ENCODE assay signal across 1 cellular context in the genomic region with DNA sequence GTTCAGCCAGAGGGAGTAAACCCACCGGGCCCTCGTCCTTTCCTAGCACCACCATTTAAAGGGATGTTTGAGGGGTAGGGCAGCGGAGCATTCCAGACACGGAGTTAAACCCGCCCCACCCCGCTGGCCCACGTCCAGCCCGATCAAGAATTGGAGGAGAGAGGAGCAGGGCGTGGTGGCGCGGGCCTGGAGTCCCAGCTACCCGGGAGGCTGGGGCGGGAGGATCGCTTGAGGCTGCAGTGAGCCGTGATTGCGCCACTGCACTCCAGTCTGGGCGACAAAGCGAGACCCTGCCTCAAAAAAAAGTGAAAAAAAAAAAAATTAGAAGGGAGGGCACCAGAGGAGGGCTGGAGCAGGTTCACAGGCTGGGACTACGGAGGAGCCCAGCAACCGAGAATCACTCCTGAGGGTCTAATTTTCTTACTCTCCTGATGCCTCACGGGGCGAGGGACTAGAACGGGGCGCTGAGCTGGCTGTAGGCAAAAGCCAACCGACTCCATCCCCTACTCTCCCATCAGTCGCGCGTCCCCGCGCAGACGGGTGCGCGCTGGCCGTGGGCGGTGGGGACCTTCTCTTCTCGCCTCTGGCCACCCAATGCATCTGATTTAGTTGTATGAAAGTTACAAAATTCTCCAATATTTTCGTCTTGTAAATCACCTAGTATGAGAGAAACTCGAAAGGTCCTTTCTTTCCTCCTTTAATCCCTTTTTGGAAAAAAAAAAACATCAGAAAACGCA.
TF ChIP-seq lines count a peak whose summit lies in the region.

No MANE protein-coding gene starts in this region.

TF ChIP-seq in GM12878, 131 proteins besides CTCF, POLR2A, EP300 and RAD21 (continued from another document):
- TF ChIP-seq E2F8 (IDR thresholded peaks at IDR 0.05; ENCODE audit: low read depth, partially characterized antibody) (peak; percentile 79), HDAC6 (IDR thresholded peaks at IDR 0.05; ENCODE audit: unreplicated experiment) (no peak), E2F4 (IDR thresholded peaks at IDR 0.05; ENCODE audit: low read depth, low read length) (no peak), GATAD2B (conservative IDR thresholded peaks at IDR 0.05; ENCODE audit: low read depth) (no peak), KAT2A (conservative IDR thresholded peaks at IDR 0.05; ENCODE audit: control insufficient read depth, low read depth, low read length) (no peak), USF1 (IDR thresholded peaks at IDR 0.05; ENCODE audit: borderline replicate concordance, extremely low read length, insufficient read depth, low read depth, low read length) (no peak), PML (IDR thresholded peaks at IDR 0.05; ENCODE audit: low read length) (peak; percentile 25; the same call in 1 of the 2 replicates), SIN3A (IDR thresholded peaks at IDR 0.05; ENCODE audit: low read depth, low read length) (no peak), MLLT1 (IDR thresholded peaks at IDR 0.05) (peak; percentile 84), ETV6 (conservative IDR thresholded peaks at IDR 0.05 in 1 of 2, IDR thresholded peaks at IDR 0.05 in 1 of 2; ENCODE audit: borderline replicate concordance in 1 of 2, low read depth in 1 of 2) (no peak), MXI1 (IDR thresholded peaks at IDR 0.05; ENCODE audit: low read depth, low read length) (no peak), ATF2 (IDR thresholded peaks at IDR 0.05; ENCODE audit: low read length) (no peak), POU2F2 (IDR thresholded peaks at IDR 0.05; ENCODE audit: borderline replicate concordance, low read depth, low read length) (0 out of 3 replicates have a peak, but pooled peaks have one; percentile 23), NR2C2 (IDR thresholded peaks at IDR 0.05; ENCODE audit: borderline replicate concordance, control insufficient read depth, insufficient read length, low read depth) (no peak), PBX3 (IDR thresholded peaks at IDR 0.05; ENCODE audit: insufficient replicate concordance, low read depth, low read length) (no peak), MEF2B (IDR thresholded peaks at IDR 0.05; ENCODE audit: partially characterized antibody, poor library complexity, severe bottlenecking) (no peak), POLR2AphosphoS2 (IDR thresholded peaks at IDR 0.05; ENCODE audit: low read depth, low read length) (0 out of 2 replicates have a peak, but pooled peaks have one; percentile 75), FOXM1 (IDR thresholded peaks at IDR 0.05; ENCODE audit: low read depth, low read length) (no peak), POLR2AphosphoS5 (IDR thresholded peaks at IDR 0.05; ENCODE audit: low read length) (peak; percentile 83), CBFB (IDR thresholded peaks at IDR 0.05; ENCODE audit: low read depth) (no peak; the same call in 1 of the 2 replicates), SRF (IDR thresholded peaks at IDR 0.05; ENCODE audit: low read depth in 2 of 2, low read length in 2 of 2) (no peak), CBX5 (IDR thresholded peaks at IDR 0.05; ENCODE audit: low read depth) (no peak), NR2C1 (IDR thresholded peaks at IDR 0.05) (no peak), IKZF1 (conservative IDR thresholded peaks at IDR 0.05) (no peak), SMAD1 (IDR thresholded peaks at IDR 0.05; ENCODE audit: low read depth, partially characterized antibody) (no peak), IRF4 (IDR thresholded peaks at IDR 0.05; ENCODE audit: low read depth, low read length) (no peak), TBL1XR1 (IDR thresholded peaks at IDR 0.05; ENCODE audit: low read depth, low read length) (no peak), LARP7 (IDR thresholded peaks at IDR 0.05) (no peak; the same call in 1 of the 2 replicates), SMAD5 (IDR thresholded peaks at IDR 0.05; ENCODE audit: low read depth) (peak; percentile 51; the same call in 1 of the 2 replicates), PAX5 (IDR thresholded peaks at IDR 0.05; ENCODE audit: borderline replicate concordance, low read depth, low read length) (no peak), ZNF622 (IDR thresholded peaks at IDR 0.05) (no peak), DPF2 (IDR thresholded peaks at IDR 0.05) (no peak), EGR1 (IDR thresholded peaks at IDR 0.05; ENCODE audit: borderline replicate concordance in 1 of 2, low read depth in 2 of 2, low read length in 2 of 2) (peak; percentile 66 to 98), JUND (IDR thresholded peaks at IDR 0.05; ENCODE audit: low read depth, low read length) (no peak)
- TF ChIP-seq, protein P1, sequence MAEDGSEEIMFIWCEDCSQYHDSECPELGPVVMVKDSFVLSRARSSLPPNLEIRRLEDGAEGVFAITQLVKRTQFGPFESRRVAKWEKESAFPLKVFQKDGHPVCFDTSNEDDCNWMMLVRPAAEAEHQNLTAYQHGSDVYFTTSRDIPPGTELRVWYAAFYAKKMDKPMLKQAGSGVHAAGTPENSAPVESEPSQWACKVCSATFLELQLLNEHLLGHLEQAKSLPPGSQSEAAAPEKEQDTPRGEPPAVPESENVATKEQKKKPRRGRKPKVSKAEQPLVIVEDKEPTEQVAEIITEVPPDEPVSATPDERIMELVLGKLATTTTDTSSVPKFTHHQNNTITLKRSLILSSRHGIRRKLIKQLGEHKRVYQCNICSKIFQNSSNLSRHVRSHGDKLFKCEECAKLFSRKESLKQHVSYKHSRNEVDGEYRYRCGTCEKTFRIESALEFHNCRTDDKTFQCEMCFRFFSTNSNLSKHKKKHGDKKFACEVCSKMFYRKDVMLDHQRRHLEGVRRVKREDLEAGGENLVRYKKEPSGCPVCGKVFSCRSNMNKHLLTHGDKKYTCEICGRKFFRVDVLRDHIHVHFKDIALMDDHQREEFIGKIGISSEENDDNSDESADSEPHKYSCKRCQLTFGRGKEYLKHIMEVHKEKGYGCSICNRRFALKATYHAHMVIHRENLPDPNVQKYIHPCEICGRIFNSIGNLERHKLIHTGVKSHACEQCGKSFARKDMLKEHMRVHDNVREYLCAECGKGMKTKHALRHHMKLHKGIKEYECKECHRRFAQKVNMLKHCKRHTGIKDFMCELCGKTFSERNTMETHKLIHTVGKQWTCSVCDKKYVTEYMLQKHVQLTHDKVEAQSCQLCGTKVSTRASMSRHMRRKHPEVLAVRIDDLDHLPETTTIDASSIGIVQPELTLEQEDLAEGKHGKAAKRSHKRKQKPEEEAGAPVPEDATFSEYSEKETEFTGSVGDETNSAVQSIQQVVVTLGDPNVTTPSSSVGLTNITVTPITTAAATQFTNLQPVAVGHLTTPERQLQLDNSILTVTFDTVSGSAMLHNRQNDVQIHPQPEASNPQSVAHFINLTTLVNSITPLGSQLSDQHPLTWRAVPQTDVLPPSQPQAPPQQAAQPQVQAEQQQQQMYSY (CRISPR knock-in tag; IDR thresholded peaks at IDR 0.05), result no peak
- TF ChIP-seq, protein P2, sequence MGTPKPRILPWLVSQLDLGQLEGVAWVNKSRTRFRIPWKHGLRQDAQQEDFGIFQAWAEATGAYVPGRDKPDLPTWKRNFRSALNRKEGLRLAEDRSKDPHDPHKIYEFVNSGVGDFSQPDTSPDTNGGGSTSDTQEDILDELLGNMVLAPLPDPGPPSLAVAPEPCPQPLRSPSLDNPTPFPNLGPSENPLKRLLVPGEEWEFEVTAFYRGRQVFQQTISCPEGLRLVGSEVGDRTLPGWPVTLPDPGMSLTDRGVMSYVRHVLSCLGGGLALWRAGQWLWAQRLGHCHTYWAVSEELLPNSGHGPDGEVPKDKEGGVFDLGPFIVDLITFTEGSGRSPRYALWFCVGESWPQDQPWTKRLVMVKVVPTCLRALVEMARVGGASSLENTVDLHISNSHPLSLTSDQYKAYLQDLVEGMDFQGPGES (IDR thresholded peaks at IDR 0.05), result no peak
- TF ChIP-seq, protein P3, sequence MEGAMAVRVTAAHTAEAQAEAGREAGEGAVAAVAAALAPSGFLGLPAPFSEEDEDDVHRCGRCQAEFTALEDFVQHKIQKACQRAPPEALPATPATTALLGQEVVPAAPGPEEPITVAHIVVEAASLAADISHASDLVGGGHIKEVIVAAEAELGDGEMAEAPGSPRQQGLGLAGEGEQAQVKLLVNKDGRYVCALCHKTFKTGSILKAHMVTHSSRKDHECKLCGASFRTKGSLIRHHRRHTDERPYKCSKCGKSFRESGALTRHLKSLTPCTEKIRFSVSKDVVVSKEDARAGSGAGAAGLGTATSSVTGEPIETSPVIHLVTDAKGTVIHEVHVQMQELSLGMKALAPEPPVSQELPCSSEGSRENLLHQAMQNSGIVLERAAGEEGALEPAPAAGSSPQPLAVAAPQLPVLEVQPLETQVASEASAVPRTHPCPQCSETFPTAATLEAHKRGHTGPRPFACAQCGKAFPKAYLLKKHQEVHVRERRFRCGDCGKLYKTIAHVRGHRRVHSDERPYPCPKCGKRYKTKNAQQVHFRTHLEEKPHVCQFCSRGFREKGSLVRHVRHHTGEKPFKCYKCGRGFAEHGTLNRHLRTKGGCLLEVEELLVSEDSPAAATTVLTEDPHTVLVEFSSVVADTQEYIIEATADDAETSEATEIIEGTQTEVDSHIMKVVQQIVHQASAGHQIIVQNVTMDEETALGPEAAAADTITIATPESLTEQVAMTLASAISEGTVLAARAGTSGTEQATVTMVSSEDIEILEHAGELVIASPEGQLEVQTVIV (IDR thresholded peaks at IDR 0.05; ENCODE audit: borderline replicate concordance, partially characterized antibody), result no peak
